ENCODE assay signal across 1 cellular context in the genomic region with DNA sequence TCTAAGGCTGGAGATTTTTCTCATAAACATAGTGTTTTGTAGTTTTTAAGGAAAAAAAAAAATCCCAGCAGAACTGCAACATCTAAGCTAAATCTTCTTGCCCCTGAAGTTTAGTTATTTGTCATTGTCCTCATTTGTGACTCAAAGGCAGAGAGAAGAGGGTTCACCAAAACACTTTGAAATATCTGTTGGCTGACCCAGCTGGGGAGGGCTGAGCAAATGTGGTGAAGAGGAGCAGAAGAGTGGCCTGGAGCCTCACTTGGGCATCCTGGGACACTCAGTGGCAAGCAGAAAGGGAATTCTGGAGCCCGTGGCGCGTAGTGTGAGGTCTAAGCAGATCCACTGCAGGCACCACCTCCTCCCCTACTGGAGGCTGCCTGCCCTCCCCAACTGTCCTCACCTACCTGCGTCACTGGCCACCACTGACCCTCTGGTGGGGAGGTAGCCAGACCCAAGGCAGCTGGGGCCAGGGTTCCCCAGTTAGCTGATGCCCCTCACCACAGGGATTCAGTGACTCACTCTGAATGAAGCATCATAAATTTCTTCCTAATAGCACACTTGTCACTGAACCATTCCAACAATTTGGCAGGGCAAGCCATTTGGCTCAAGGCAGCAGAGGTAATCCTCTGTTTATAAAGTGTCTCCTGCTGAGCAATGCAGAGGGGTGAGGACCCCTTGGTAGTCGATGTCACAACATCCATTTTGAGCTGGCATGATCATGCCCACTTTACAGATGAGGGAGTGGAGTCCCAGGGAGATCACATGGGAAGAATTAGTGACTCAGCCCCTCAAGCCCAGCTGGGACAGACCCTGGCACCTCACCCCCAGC.
A peak's percentile ranks its signal among the peaks of the same experiment; 100 is the strongest.
TF ChIP-seq lines count a peak whose summit lies in the region.

No MANE protein-coding gene starts in this region.

TF ChIP-seq in GM12878, 131 proteins besides CTCF, POLR2A, EP300 and RAD21 (continued from another document):
- no peak for TF ChIP-seq EZH2 (IDR thresholded peaks at IDR 0.05; ENCODE audit: borderline replicate concordance, control insufficient read depth, low read depth, low read length)
- TF ChIP-seq RUNX3 (IDR thresholded peaks at IDR 0.05; ENCODE audit: low read length), result peak; percentile 56
TF ChIP-seq in GM12878: peak in this region for 3.
